8 cellular contexts compared by ENCODE assay signal in genomic region chr1:159000627-159001026, GRCh38. TPM values are rescaled to one million over a fixed set of nuclear protein-coding genes. Genes with fewer than 3 reads are reported as not detected.
A peak's percentile ranks its signal among the peaks of the same experiment; 100 is the strongest.
DNase-seq lines count a peak whose midpoint lies in the region; ATAC-seq and FAIRE-seq lines count a peak whose summit lies in the region.

No MANE protein-coding gene starts in this region.

- ATAC-seq in HG03442 (IDR thresholded peaks at IDR 0.05; ENCODE audit: unreplicated experiment) (no peak), GM18517 (IDR thresholded peaks at IDR 0.05; ENCODE audit: unreplicated experiment) (no peak)

- DNase-seq in HPDE6-E6E7 (ENCODE audit: extremely low spot score): peak; percentile 76
- peak in 42 of 58 donors; percentile 6 to 89 (median 48) for DNase-seq in anterior cingulate cortex (lab: John Stamatoyannopoulos, UW)
- DNase-seq in hepatic stellate cell (ENCODE audit: low spot score): peak; percentile 75
- peak; percentile 93 for DNase-seq in renal cortical epithelial cell (ENCODE audit: low read depth)
- no peak for DNase-seq in stimulated activated CD4-positive, alpha-beta T cell treated with anti-CD3 and anti-CD28 coated beads, Interleukin-4, amount 100 ng/mL, for 1 hour
- no peak for DNase-seq in GM19239 (ENCODE audit: insufficient read length, low spot score)

- no peak for FAIRE-seq in GM19239 (lab: Jason Lieb, UNC)

RNA-seq across cellular contexts. Expression of gene IFI16, which starts 9.1 kb away (rescaled TPM):
- 8.7 and 25.6 TPM in 2 replicates for total RNA-seq in renal cortical epithelial cell

Comparison
In these comparisons a context has a peak if more than half of its experiments do, and no peak if none do; other contexts are left out.
1. DNase-seq: peak in HPDE6-E6E7 (single experiment), anterior cingulate cortex (42 of 58), hepatic stellate cell (single experiment) and renal cortical epithelial cell (single experiment); none in stimulated activated CD4-positive, alpha-beta T cell treated with anti-CD3 and anti-CD28 coated beads, Interleukin-4, amount 100 ng/mL, for 1 hour (single experiment) and GM19239 (single experiment).